9 cellular contexts compared by ENCODE assay signal in genomic region chr3:99172736-99173657, GRCh38.
DNase-seq lines count a peak whose midpoint lies in the region; ATAC-seq and TF ChIP-seq lines count a peak whose summit lies in the region.
"Had no signal": no experiment of that assay in that cellular context is flagged by ENCODE, and none has a peak within 500 bp of the region (broad histone marks: within the 10 kb centered on the region; RNA-seq: fewer than 3 reads in every experiment).

No MANE protein-coding gene starts in this region.

- peak; percentile 38 for TF ChIP-seq RAD21 in neural cell (conservative IDR thresholded peaks at IDR 0.05)

- no peaks in the 10 kb centered on the region for H3K27me3 Mint-ChIP-seq in activated T-helper 2 cell treated with anti-CD3 and anti-CD28 coated beads, Interferon-gamma antibody, Interleukin-2, Interleukin-4, amounts not matched to agents 10 μg/mL and 5 μg/mL and 100 μg/mL, durations not matched to agents 14 hours and 24 hours and 36 hours (ENCODE audit: low read depth)

- H3K27ac ChIP-seq in SJCRH30 (no peak overlapping the region), epithelial cell of prostate (no peak overlapping the region), neural cell (ENCODE audit: low read length) (no peak overlapping the region)

- no peaks in the 10 kb centered on the region for H3K79me2 ChIP-seq in neural cell (replicated peaks; ENCODE audit: insufficient read depth, low read length)

- H3K27me3 ChIP-seq in SJCRH30 (no peaks in the 10 kb centered on the region), neural cell (ENCODE audit: insufficient read depth, low read depth, low read length) (no peaks in the 10 kb centered on the region)

- no peak overlapping the region for H3K9ac ChIP-seq in neural cell (ENCODE audit: low read length)

- no peak overlapping the region for H3K4me3 ChIP-seq in Jurkat, Clone E6-1 (ENCODE audit: low read length)
- H3K4me3 ChIP-seq in SJCRH30, result no peak overlapping the region
- H3K4me3 ChIP-seq in neural cell (ENCODE audit: low read length), result no peak overlapping the region

- DNase-seq in NCI-H524 (lab: John Stamatoyannopoulos, UW) (peak; percentile 43 to 77), NCI-H524 treated with DMSO at 0.1 percent for 48 hours (lab: John Stamatoyannopoulos, UW) (no peak), SJCRH30 (peak; percentile 51 to 84), epithelial cell of prostate (ENCODE audit: low read depth, low spot score) (peak; percentile 16)
- peak; percentile 75 for DNase-seq in Jurkat, Clone E6-1 (ENCODE audit: low read depth, low spot score)
- DNase-seq in activated T-helper 2 cell treated with anti-CD3 and anti-CD28 coated beads, Interferon-gamma antibody, Interleukin-2, Interleukin-4, amounts not matched to agents 10 μg/mL and 5 μg/mL and 100 μg/mL, durations not matched to agents 14 hours and 24 hours and 36 hours (ENCODE audit: low spot score), result no peak

- H3K36me3 ChIP-seq in SJCRH30 (no peaks in the 10 kb centered on the region), neural cell (ENCODE audit: insufficient read depth, low read length) (no peaks in the 10 kb centered on the region)

- H3K4me3 Mint-ChIP-seq in activated T-helper 2 cell treated with anti-CD3 and anti-CD28 coated beads, Interferon-gamma antibody, Interleukin-2, Interleukin-4, amounts not matched to agents 10 μg/mL and 5 μg/mL and 100 μg/mL, durations not matched to agents 14 hours and 24 hours and 36 hours (ENCODE audit: low read depth), result no peak overlapping the region
- H3K4me3 Mint-ChIP-seq: stimulated activated naive CD8-positive, alpha-beta T cell treated with anti-CD3 and anti-CD28 coated beads, Interleukin-15, Interleukin-2, amounts not matched to agents 100 ng/mL and 50 ng/mL, for 24 hours had no signal

- H3K27ac Mint-ChIP-seq in activated T-helper 2 cell treated with anti-CD3 and anti-CD28 coated beads, Interferon-gamma antibody, Interleukin-2, Interleukin-4, amounts not matched to agents 10 μg/mL and 5 μg/mL and 100 μg/mL, durations not matched to agents 14 hours and 24 hours and 36 hours, result no peak overlapping the region
- H3K27ac Mint-ChIP-seq: stimulated activated naive CD8-positive, alpha-beta T cell treated with anti-CD3 and anti-CD28 coated beads, Interleukin-15, Interleukin-2, amounts not matched to agents 100 ng/mL and 50 ng/mL, for 24 hours had no signal

- H3K9me3 ChIP-seq in SJCRH30 (replicated peaks) (no peaks in the 10 kb centered on the region), neural cell (ENCODE audit: low read length) (no peaks in the 10 kb centered on the region)

- no peak overlapping the region for H2AFZ ChIP-seq in neural cell (ENCODE audit: low read depth, low read length)

- H3K9me3 Mint-ChIP-seq in activated T-helper 2 cell treated with anti-CD3 and anti-CD28 coated beads, Interferon-gamma antibody, Interleukin-2, Interleukin-4, amounts not matched to agents 10 μg/mL and 5 μg/mL and 100 μg/mL, durations not matched to agents 14 hours and 24 hours and 36 hours, result no peaks in the 10 kb centered on the region

- peak; percentile 65 for TF ChIP-seq CTCF in neural cell (IDR thresholded peaks at IDR 0.05; ENCODE audit: poor library complexity, severe bottlenecking)

- H3F3A ChIP-seq in neural cell (ENCODE audit: insufficient read depth, low read length, poor library complexity, severe bottlenecking), result no peaks in the 10 kb centered on the region

- peak; percentile 61 for ATAC-seq in GM21381 (IDR thresholded peaks at IDR 0.05; ENCODE audit: unreplicated experiment)

- no peaks in the 10 kb centered on the region for H3K9me2 ChIP-seq in neural cell (ENCODE audit: insufficient read depth, low read length)

- H4K20me1 ChIP-seq in neural cell (ENCODE audit: insufficient read depth), result no peaks in the 10 kb centered on the region

- H3K4me1 ChIP-seq in SJCRH30, result no peaks in the 10 kb centered on the region

- H3K36me3 Mint-ChIP-seq in activated T-helper 2 cell treated with anti-CD3 and anti-CD28 coated beads, Interferon-gamma antibody, Interleukin-2, Interleukin-4, amounts not matched to agents 10 μg/mL and 5 μg/mL and 100 μg/mL, durations not matched to agents 14 hours and 24 hours and 36 hours (ENCODE audit: low read depth), result no peaks in the 10 kb centered on the region

- intact Hi-C loops in activated T-helper 2 cell treated with anti-CD3 and anti-CD28 coated beads, Interferon-gamma antibody, Interleukin-2, Interleukin-4, amounts not matched to agents 10 μg/mL and 5 μg/mL and 100 μg/mL, durations not matched to agents 14 hours and 24 hours and 36 hours (cut with micrococcal nuclease), result loop anchor here (2.0 to 10.0 kb wide), 3 partner anchors 151 to 582 kb away; no protein-coding TSS in a partner anchor

- no peak overlapping the region for H3K4me2 ChIP-seq in neural cell (ENCODE audit: low read length)

- no peaks in the 10 kb centered on the region for H3K4me1 Mint-ChIP-seq in activated T-helper 2 cell treated with anti-CD3 and anti-CD28 coated beads, Interferon-gamma antibody, Interleukin-2, Interleukin-4, amounts not matched to agents 10 μg/mL and 5 μg/mL and 100 μg/mL, durations not matched to agents 14 hours and 24 hours and 36 hours (ENCODE audit: low read depth)

- TF ChIP-seq EP300 in neural cell (conservative IDR thresholded peaks at IDR 0.05; ENCODE audit: poor library complexity, severe bottlenecking), result no peak

TF ChIP-seq in neural cell, 6 proteins besides CTCF, POLR2A, EP300 and RAD21:
- no peak for TF ChIP-seq POLR2AphosphoS5 (IDR thresholded peaks at IDR 0.05)
- TF ChIP-seq EZH2 (IDR thresholded peaks at IDR 0.05; ENCODE audit: borderline replicate concordance, insufficient read depth, low read length, poor library complexity, severe bottlenecking), result no peak
- TF ChIP-seq TAF1 (IDR thresholded peaks at IDR 0.05; ENCODE audit: low read depth), result no peak
- no peak for TF ChIP-seq MXI1 (conservative IDR thresholded peaks at IDR 0.05; ENCODE audit: poor library complexity, severe bottlenecking)
- no peak for TF ChIP-seq REST (IDR thresholded peaks at IDR 0.05; ENCODE audit: borderline replicate concordance)
- TF ChIP-seq SMC3 (conservative IDR thresholded peaks at IDR 0.05; ENCODE audit: poor library complexity), result peak; percentile 50

Comparison
In these comparisons a context has a peak if more than half of its experiments do, and no peak if none do; other contexts are left out.
1. DNase-seq: peak in NCI-H524 (2 of 2), Jurkat, Clone E6-1 (single experiment), SJCRH30 (2 of 2) and epithelial cell of prostate (single experiment); none in NCI-H524 treated with DMSO at 0.1 percent for 48 hours (single experiment) and activated T-helper 2 cell treated with anti-CD3 and anti-CD28 coated beads, Interferon-gamma antibody, Interleukin-2, Interleukin-4, amounts not matched to agents 10 μg/mL and 5 μg/mL and 100 μg/mL, durations not matched to agents 14 hours and 24 hours and 36 hours (single experiment).